ENCODE assay signal across 14 cellular contexts in genomic region chr7:98116656-98117461, GRCh38. TPM values are rescaled to one million over a fixed set of nuclear protein-coding genes. Genes with fewer than 3 reads are reported as not detected.
DNase-seq lines count a peak whose midpoint lies in the region; ATAC-seq and TF ChIP-seq lines count a peak whose summit lies in the region.
"Had no signal": no experiment of that assay in that cellular context is flagged by ENCODE, and none has a peak within 500 bp of the region (broad histone marks: within the 10 kb centered on the region; RNA-seq: fewer than 3 reads in every experiment).

No MANE protein-coding gene starts in this region.

- peak overlapping the region; percentile 27; the same call in 1 of the 2 replicates for H3K27ac ChIP-seq in Panc1 (ENCODE audit: low read length)
- no peak overlapping the region for H3K27ac ChIP-seq in fibroblast of lung (ENCODE audit: insufficient read depth, low read length)
- no peak overlapping the region for H3K27ac ChIP-seq in osteoblast (ENCODE audit: low read depth, low read length)
- H3K27ac ChIP-seq: 22Rv1 had no signal

- POLR2A ChIA-PET in Panc1 (lab: Charles Lee) = interaction anchor here (0.6 kb wide), 1 partner anchor 35 kb away, joined by 6 read pairs; no protein-coding TSS in a partner anchor

- CTCF ChIA-PET in Panc1 (lab: Charles Lee) = no interaction called here

- DNase-seq in DMS53 (lab: John Stamatoyannopoulos, UW) = peak; percentile 58
- no peak for DNase-seq in DMS53 treated with DMSO at 0.1 percent for 48 hours (lab: John Stamatoyannopoulos, UW; ENCODE audit: unreplicated experiment)
- no peak for DNase-seq in Panc1 (ENCODE audit: low read depth, low spot score)
- peak; percentile 51 to 52 for DNase-seq in fibroblast of lung (ENCODE audit: low read depth in 2 of 2)
- DNase-seq in osteoblast (ENCODE audit: insufficient read length, low spot score, missing footprints) = peak; percentile 51
- DNase-seq in NCI-H524 treated with DMSO at 0.1 percent for 48 hours (lab: John Stamatoyannopoulos, UW) = no peak
- no peak for DNase-seq in T-helper 1 cell
- DNase-seq: activated naive CD4-positive, alpha-beta T cell treated with anti-CD3 and anti-CD28 coated beads, Interleukin-2, amount 50 U/mL, for 16 hours; cortex of kidney; kidney; SIG-M5; trophoblast cell had no signal

- H3K4me1 ChIP-seq in Panc1 (ENCODE audit: control insufficient read depth, insufficient read depth, low read length) (peaks cover 35% of the 10 kb centered on the region), fibroblast of lung (ENCODE audit: control insufficient read depth, extremely low read depth, insufficient read depth, low read length) (peaks cover 7% of the 10 kb centered on the region), osteoblast (ENCODE audit: insufficient read depth, low read length) (peaks cover 13% of the 10 kb centered on the region)

- no peak overlapping the region for H3K4me2 ChIP-seq in fibroblast of lung (ENCODE audit: extremely low read depth, insufficient read depth, low read length)
- H3K4me2 ChIP-seq in osteoblast (ENCODE audit: insufficient read depth, low read length) = no peak overlapping the region

- H3K9ac ChIP-seq in fibroblast of lung (ENCODE audit: insufficient read depth, low read length) = no peak overlapping the region

- H3K9me3 ChIP-seq in Panc1 (ENCODE audit: control insufficient read depth, insufficient read depth, low read depth, low read length) (no peaks in the 10 kb centered on the region), fibroblast of lung (ENCODE audit: control insufficient read depth, insufficient read depth, low read depth, low read length) (no peaks in the 10 kb centered on the region), osteoblast (ENCODE audit: low read depth, low read length) (no peaks in the 10 kb centered on the region)

- intact Hi-C loops in Panc1 (cut with micrococcal nuclease; ENCODE audit: unreplicated experiment) = no loop called here

- H3K4me3 ChIP-seq in Panc1 (ENCODE audit: low read depth in 2 of 2, low read length in 2 of 2) (no peak overlapping the region), fibroblast of lung (replicated peaks in 1 of 4; ENCODE audit: control extremely low read depth in 1 of 4, insufficient read depth in 1 of 4, low read depth in 3 of 4, low read length in 4 of 4) (no peak overlapping the region), osteoblast (ENCODE audit: insufficient read depth, low read length) (no peak overlapping the region)

- H3K79me2 ChIP-seq in fibroblast of lung (ENCODE audit: control insufficient read depth, insufficient read depth, low read length) (peaks cover 1% of the 10 kb centered on the region), osteoblast (ENCODE audit: insufficient read depth, low read length) (peaks cover 56% of the 10 kb centered on the region)

- TF ChIP-seq CTCF in Panc1 (IDR thresholded peaks at IDR 0.05) (no peak), fibroblast of lung (conservative IDR thresholded peaks at IDR 0.05 in 1 of 2, IDR thresholded peaks at IDR 0.05 in 1 of 2; ENCODE audit: low read depth in 1 of 2, low read length in 2 of 2) (no peak), osteoblast (IDR thresholded peaks at IDR 0.05; ENCODE audit: extremely low read depth, low read depth, low read length) (no peak)

- H3K27me3 ChIP-seq in Panc1 (ENCODE audit: control insufficient read depth, insufficient read depth, low read length) = no peaks in the 10 kb centered on the region
- H3K27me3 ChIP-seq in fibroblast of lung (ENCODE audit: control insufficient read depth, insufficient read depth, low read length) = no peaks in the 10 kb centered on the region
- no peaks in the 10 kb centered on the region for H3K27me3 ChIP-seq in osteoblast (ENCODE audit: insufficient read depth, low read length)

- no peaks in the 10 kb centered on the region for H4K20me1 ChIP-seq in fibroblast of lung (ENCODE audit: control insufficient read depth, extremely low read depth, insufficient read depth, low read length)
- peaks cover 11% of the 10 kb centered on the region for H4K20me1 ChIP-seq in osteoblast (ENCODE audit: insufficient read depth, low read length)

- no peak overlapping the region for H2AFZ ChIP-seq in fibroblast of lung (ENCODE audit: low read length)
- no peak overlapping the region for H2AFZ ChIP-seq in osteoblast (ENCODE audit: low read length)

- peak; percentile 72 for ATAC-seq in Panc1
- ATAC-seq in HG03196 (IDR thresholded peaks at IDR 0.05; ENCODE audit: unreplicated experiment) = no peak

- H3K36me3 ChIP-seq in Panc1 (ENCODE audit: control insufficient read depth, insufficient read depth, low read length) (no peaks in the 10 kb centered on the region), fibroblast of lung (ENCODE audit: control insufficient read depth, insufficient read depth, low read length) (no peaks in the 10 kb centered on the region), osteoblast (ENCODE audit: insufficient read depth, low read length) (no peaks in the 10 kb centered on the region)

- in situ Hi-C loops in Panc1 (cut with HindIII; ENCODE audit: low pct_unique_long_range_greater_than_20kb, low sequenced_read_pairs) = no loop called here

- no TSS peak for BruUV-seq in Panc1 (replicated peaks; lab: Mats Ljungman, UMichigan)

RNA-seq across cellular contexts. Expression of gene LMTK2, which starts 10.2 kb away (rescaled TPM):
- total RNA-seq in Panc1 (2021; ENCODE audit: unreplicated experiment) = 25.4 TPM
- 11.2 TPM for polyA plus RNA-seq in Panc1 (2012; ENCODE audit: insufficient read length)
- 6.9 TPM in 2 replicates for total RNA-seq in fibroblast of lung
- 5.2 and 5.7 TPM in 2 replicates for polyA plus RNA-seq in fibroblast of lung
- polyA plus RNA-seq in fibroblast of lung (2012) = 3.3 and 3.7 TPM in 2 replicates
- polyA minus RNA-seq in fibroblast of lung (ENCODE audit: low replicate concordance) = 11.0 and 11.9 TPM in 2 replicates
- 11.5 and 14.1 TPM in 2 replicates for total RNA-seq in osteoblast

Comparison
In these comparisons a context has a peak if more than half of its experiments do, and no peak if none do; other contexts are left out.
1. DNase-seq: peak in DMS53 (single experiment), fibroblast of lung (2 of 2) and osteoblast (single experiment); none in DMS53 treated with DMSO at 0.1 percent for 48 hours (single experiment), Panc1 (single experiment), NCI-H524 treated with DMSO at 0.1 percent for 48 hours (single experiment) and T-helper 1 cell (0 of 5).